Comparison of ENCODE assay signal across 22 cellular contexts in genomic region chrX:38850807-38851533, GRCh38. TPM values are rescaled to one million over a fixed set of nuclear protein-coding genes. Genes with fewer than 3 reads are reported as not detected.
DNase-seq lines count a peak whose midpoint lies in the region; ATAC-seq and TF ChIP-seq lines count a peak whose summit lies in the region.
"Had no signal": no experiment of that assay in that cellular context is flagged by ENCODE, and none has a peak within 500 bp of the region (broad histone marks: within the 10 kb centered on the region; RNA-seq: fewer than 3 reads in every experiment).

No MANE protein-coding gene starts in this region.

- H3K9me3 ChIP-seq in right atrium auricular region, result no peaks in the 10 kb centered on the region
- no peaks in the 10 kb centered on the region for H3K9me3 ChIP-seq in heart left ventricle
- no peaks in the 10 kb centered on the region for H3K9me3 ChIP-seq in testis

- no peaks in the 10 kb centered on the region for H3K4me1 ChIP-seq in right atrium auricular region
- no peaks in the 10 kb centered on the region for H3K4me1 ChIP-seq in heart left ventricle
- H3K4me1 ChIP-seq in testis, result no peaks in the 10 kb centered on the region

- WGBS in heart left ventricle, 4 donors, result 62 to 70% (median 66%) methylated on average over 6 of the region's 6 CpGs
- WGBS in testis, 2 donors, result 69 to 86% methylated on average over 6 of the region's 6 CpGs

- intact Hi-C loops in Right ventricle myocardium inferior (cut with DNase I) (loop anchor here (2.0 kb wide), 1 partner anchor 46 kb away; no protein-coding TSS in a partner anchor), heart left ventricle (cut with DNase I) (no loop called here), testis (cut with DNase I; ENCODE audit: low total_unique reads) (no loop called here)

- TF ChIP-seq CTCF in right atrium auricular region (IDR thresholded peaks at IDR 0.05) (no peak), heart left ventricle (IDR thresholded peaks at IDR 0.05) (no peak), testis (IDR thresholded peaks at IDR 0.05) (no peak)

- H3K4me3 ChIP-seq in right atrium auricular region (no peak overlapping the region), heart left ventricle (no peak overlapping the region), testis (no peak overlapping the region)
- H3K4me3 ChIP-seq: GM23338, PC-9 had no signal

- H3K27me3 ChIP-seq in right atrium auricular region, result no peaks in the 10 kb centered on the region
- peaks cover 0 to 6% (median 0%) of the 10 kb centered on the region in 9 donors for H3K27me3 ChIP-seq in heart left ventricle
- no peaks in the 10 kb centered on the region for H3K27me3 ChIP-seq in testis

- peak overlapping the region in 1 of 2 donors; percentile 60 for H3K27ac ChIP-seq in right atrium auricular region
- H3K27ac ChIP-seq in heart left ventricle, result peak overlapping the region in 10 of 12 donors; percentile 19 to 76 (median 48)
- H3K27ac ChIP-seq in testis, result no peak overlapping the region
- H3K27ac ChIP-seq: 22Rv1, C4-2B, PC-9 had no signal

- TF ChIP-seq POLR2A in heart left ventricle (IDR thresholded peaks at IDR 0.05), result no peak
- no peak for TF ChIP-seq POLR2A in testis (IDR thresholded peaks at IDR 0.05)

- DNase-seq in Right ventricle myocardium inferior (ENCODE audit: missing footprints) (no peak), right atrium auricular region (ENCODE audit: low spot score) (no peak), heart left ventricle (no peak), midbrain (lab: John Stamatoyannopoulos, UW) (peak; percentile 12), superior temporal gyrus (ENCODE audit: extremely low spot score) (peak; percentile 66), testis (no peak)
- DNase-seq in central memory CD4-positive, alpha-beta T cell, result no peak
- DNase-seq: CD8-positive, alpha-beta memory T cell; DND-41; H9; KBM-7; NCI-H2029; NCI-H446; NCI-H524 treated with DMSO at 0.1 percent for 48 hours; NCI-H82; NK-92 treated with Interleukin-12 subunit alpha and Interleukin-12 subunit beta, amount 100 ng/mL, for 24 hours; PC-9; SHP77 had no signal

- ATAC-seq in Right ventricle myocardium inferior (peak; percentile 71), heart left ventricle (peak; percentile 64 to 85 (median 82)), HG03095 (IDR thresholded peaks at IDR 0.05; ENCODE audit: unreplicated experiment) (no peak)
- ATAC-seq: GM23338 had no signal

- no peaks in the 10 kb centered on the region for H3K36me3 ChIP-seq in right atrium auricular region
- H3K36me3 ChIP-seq in heart left ventricle, result no peaks in the 10 kb centered on the region
- H3K36me3 ChIP-seq in testis (ENCODE audit: low read depth, missing control alignments), result no peaks in the 10 kb centered on the region

RNA-seq across cellular contexts. Expression of gene MID1IP1, which starts 49.7 kb away (rescaled TPM):
- 54.2 TPM for total RNA-seq in Right ventricle myocardium inferior
- 10 to 100 TPM; 13.3 to 24.3 TPM for total RNA-seq in right atrium auricular region
- 100 to 1,000 TPM in 1 of 9 donors, 10 to 100 TPM in 8; 21.0 to 146 (median 36.6) TPM for total RNA-seq in heart left ventricle
- polyA plus RNA-seq in heart left ventricle, result 10 to 100 TPM; 19.2 to 32.0 TPM
- total RNA-seq in testis, result 100 to 1,000 TPM; 102 to 155 TPM
- polyA plus RNA-seq in testis (ENCODE audit: insufficient read depth, low read depth, low replicate concordance), result 53.4 TPM
- total RNA-seq: PC-9 had no signal

Comparison
In these comparisons a context has a peak if more than half of its experiments do, and no peak if none do; other contexts are left out.
1. DNase-seq: peak in midbrain (single experiment) and superior temporal gyrus (single experiment); none in Right ventricle myocardium inferior (single experiment), right atrium auricular region (single experiment), heart left ventricle (0 of 5), central memory CD4-positive, alpha-beta T cell (single experiment) and testis (single experiment).
2. H3K27ac ChIP-seq: peak in heart left ventricle (10 of 12); none in testis (0 of 2).